18 cellular contexts compared by ENCODE assay signal in genomic region chr14:22668417-22668816, GRCh38. TPM values are rescaled to one million over a fixed set of nuclear protein-coding genes. Genes with fewer than 3 reads are reported as not detected.
A peak's percentile ranks its signal among the peaks of the same experiment; 100 is the strongest.
DNase-seq lines count a peak whose midpoint lies in the region; ATAC-seq, FAIRE-seq and TF ChIP-seq lines count a peak whose summit lies in the region.
"Had no signal": no experiment of that assay in that cellular context is flagged by ENCODE, and none has a peak within 500 bp of the region (broad histone marks: within the 10 kb centered on the region; RNA-seq: fewer than 3 reads in every experiment).

No MANE protein-coding gene starts in this region.

- DNase-seq in EL (peak; percentile 72), HCEC 1CT (peak; percentile 80), amniotic stem cell (lab: John Stamatoyannopoulos, UW) (peak; percentile 40), osteoblast (ENCODE audit: insufficient read length, low spot score, missing footprints) (peak; percentile 90), H54 (ENCODE audit: insufficient read length, low spot score) (no peak), NCI-H446 treated with DMSO at 0.1 percent for 48 hours (lab: John Stamatoyannopoulos, UW) (no peak), ureter (ENCODE audit: low spot score) (no peak)
- DNase-seq: activated CD4-positive, alpha-beta T cell treated with anti-CD3 and anti-CD28 coated beads, Interleukin-2, amount 10 ng/mL, durations not matched to agents 7 days and 5 days; activated naive CD4-positive, alpha-beta T cell; cerebellar nuclear complex; midbrain; NCI-H2171 treated with DMSO at 0.1 percent for 48 hours; ovary; T-helper 1 cell had no signal

- H3K4me2 ChIP-seq in osteoblast (ENCODE audit: insufficient read depth, low read length), result peak overlapping the region; percentile 43
- H3K4me2 ChIP-seq: BLaER1 treated with 17β-estradiol and CSF1 and Interleukin-3, amounts not matched to agents 10 nM and 100 nM had no signal

- H3K27ac ChIP-seq in osteoblast (ENCODE audit: low read depth, low read length) (peak overlapping the region; percentile 69), gastroesophageal sphincter (no peak overlapping the region)
- H3K27ac ChIP-seq: BLaER1 treated with 17β-estradiol and CSF1 and Interleukin-3, amounts not matched to agents 10 nM and 100 nM; esophagus muscularis mucosa; ovary had no signal

- no peak for ATAC-seq in gastroesophageal sphincter

- FAIRE-seq in H54 (lab: Jason Lieb, UNC), result no peak

- no peaks in the 10 kb centered on the region for H3K79me2 ChIP-seq in osteoblast (ENCODE audit: insufficient read depth, low read length)

- TF ChIP-seq CTCF in osteoblast (IDR thresholded peaks at IDR 0.05; ENCODE audit: extremely low read depth, low read depth, low read length) (no peak), gastroesophageal sphincter (IDR thresholded peaks at IDR 0.05) (no peak)

- no peak overlapping the region for H2AFZ ChIP-seq in osteoblast (ENCODE audit: low read length)

- H3K36me3 ChIP-seq in osteoblast (ENCODE audit: insufficient read depth, low read length) (no peaks in the 10 kb centered on the region), gastroesophageal sphincter (no peaks in the 10 kb centered on the region)
- H3K36me3 ChIP-seq: BLaER1 treated with 17β-estradiol and CSF1 and Interleukin-3, amounts not matched to agents 10 nM and 100 nM; esophagus muscularis mucosa; ovary had no signal

- no peaks in the 10 kb centered on the region for H3K27me3 ChIP-seq in osteoblast (ENCODE audit: insufficient read depth, low read length)
- no peaks in the 10 kb centered on the region for H3K27me3 ChIP-seq in gastroesophageal sphincter
- H3K27me3 ChIP-seq: BLaER1 treated with 17β-estradiol and CSF1 and Interleukin-3, amounts not matched to agents 10 nM and 100 nM; esophagus muscularis mucosa; ovary had no signal

- TF ChIP-seq POLR2A in H54 (IDR thresholded peaks at IDR 0.05; ENCODE audit: low read depth, low read length) (no peak), gastroesophageal sphincter (IDR thresholded peaks at IDR 0.05) (no peak)

- no peaks in the 10 kb centered on the region for H4K20me1 ChIP-seq in osteoblast (ENCODE audit: insufficient read depth, low read length)
- H4K20me1 ChIP-seq: BLaER1 treated with 17β-estradiol and CSF1 and Interleukin-3, amounts not matched to agents 10 nM and 100 nM had no signal

- H3K4me1 ChIP-seq in osteoblast (ENCODE audit: insufficient read depth, low read length), result peaks cover 34% of the 10 kb centered on the region
- H3K4me1 ChIP-seq in gastroesophageal sphincter, result no peaks in the 10 kb centered on the region
- H3K4me1 ChIP-seq: BLaER1 treated with 17β-estradiol and CSF1 and Interleukin-3, amounts not matched to agents 10 nM and 100 nM; esophagus muscularis mucosa had no signal

- no peak for TF ChIP-seq EP300 in gastroesophageal sphincter (IDR thresholded peaks at IDR 0.05)

- H3K4me3 ChIP-seq in osteoblast (ENCODE audit: insufficient read depth, low read length) (no peak overlapping the region), gastroesophageal sphincter (no peak overlapping the region)
- H3K4me3 ChIP-seq: BLaER1 treated with 17β-estradiol and CSF1 and Interleukin-3, amounts not matched to agents 10 nM and 100 nM; esophagus muscularis mucosa; ovary had no signal

- no peaks in the 10 kb centered on the region for H3K9me3 ChIP-seq in osteoblast (ENCODE audit: low read depth, low read length)
- H3K9me3 ChIP-seq in gastroesophageal sphincter, result no peaks in the 10 kb centered on the region
- H3K9me3 ChIP-seq: esophagus muscularis mucosa, ovary had no signal

RNA-seq across cellular contexts. Expression of gene OR6J1, which starts 24.3 kb away (rescaled TPM):
- not detected in 2 replicates for total RNA-seq in osteoblast
- under 1 TPM in 1 of 4 donors, not detected in 3; 0.12 TPM for total RNA-seq in gastroesophageal sphincter
- total RNA-seq in ureter, result not detected
- total RNA-seq: activated CD4-positive, alpha-beta T cell treated with anti-CD3 and anti-CD28 coated beads, Interleukin-2, amount 10 ng/mL, durations not matched to agents 7 days and 5 days; esophagus muscularis mucosa; MCF 10A had no signal

Comparison
In these comparisons a context has a peak if more than half of its experiments do, and no peak if none do; other contexts are left out.
1. DNase-seq: peak in EL (single experiment), HCEC 1CT (single experiment), amniotic stem cell (single experiment) and osteoblast (single experiment); none in H54 (single experiment), NCI-H446 treated with DMSO at 0.1 percent for 48 hours (single experiment) and ureter (single experiment).